In the genomic region with DNA sequence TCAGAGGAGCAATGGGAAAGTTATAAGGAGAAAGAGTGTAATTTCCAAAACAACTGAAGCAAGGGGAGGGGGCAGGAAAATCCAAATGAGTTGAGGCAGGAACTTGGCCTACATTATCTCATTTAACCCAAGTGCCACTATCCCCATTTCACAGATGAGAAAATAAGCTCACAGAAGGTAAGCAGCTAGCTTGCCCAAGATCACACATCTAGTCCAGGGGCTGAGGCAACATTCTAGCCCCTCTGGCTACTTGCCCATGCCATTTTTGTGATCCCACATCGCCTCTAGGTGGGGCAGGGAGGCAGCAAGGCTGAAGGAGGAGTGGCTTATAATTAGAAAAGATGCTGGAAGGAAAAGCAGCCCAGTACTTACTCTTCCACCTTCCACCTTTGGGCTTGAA, we compare ENCODE assay signal across 12 cellular contexts. TPM values are rescaled to one million over a fixed set of nuclear protein-coding genes. Genes with fewer than 3 reads are reported as not detected.
DNase-seq lines count a peak whose midpoint lies in the region; ATAC-seq and TF ChIP-seq lines count a peak whose summit lies in the region.
"Had no signal": no experiment of that assay in that cellular context is flagged by ENCODE, and none has a peak within 500 bp of the region (broad histone marks: within the 10 kb centered on the region; RNA-seq: fewer than 3 reads in every experiment).

No MANE protein-coding gene starts in this region.

- peak; percentile 36; the same call in 1 of the 2 replicates for TF ChIP-seq CTCF in HFFc6 (IDR thresholded peaks at IDR 0.05)
- TF ChIP-seq CTCF in nephron (IDR thresholded peaks at IDR 0.05; ENCODE audit: unreplicated experiment in 3 of 3) = no peak

- H3K36me3 Mint-ChIP-seq in HFFc6 (ENCODE audit: low read depth) (peaks cover 6% of the 10 kb centered on the region; the same call in 1 of the 2 replicates), T-helper 17 cell (ENCODE audit: low read depth) (peaks cover 4% of the 10 kb centered on the region), nephron (ENCODE audit: low read depth) (peaks cover 5% of the 10 kb centered on the region)

- H3K27ac Mint-ChIP-seq in HFFc6 (no peak overlapping the region), T-helper 17 cell (peak overlapping the region; percentile 39), nephron (peak overlapping the region in 1 of 3 experiments; percentile 38)
- H3K27ac Mint-ChIP-seq: CD8-positive, alpha-beta T cell; stimulated activated naive B cell treated with anti-CD40 and anti-IgM and Interleukin-4, amounts not matched to agents 10 μg/mL and 1 μg/mL and 100 μg/mL, for 72 hours had no signal

- H3K4me1 Mint-ChIP-seq in HFFc6 (ENCODE audit: low read depth) (peaks cover 16% of the 10 kb centered on the region), T-helper 17 cell (peaks cover 38% of the 10 kb centered on the region), nephron (peaks cover 30% of the 10 kb centered on the region)

- H3K9me3 ChIP-seq in T-helper 17 cell (ENCODE audit: control insufficient read depth, low read length, poor library complexity, severe bottlenecking) = no peaks in the 10 kb centered on the region

- DNase-seq in NCI-H2227 (lab: John Stamatoyannopoulos, UW; ENCODE audit: unreplicated experiment) (peak; percentile 37), NCI-H2227 treated with DMSO at 0.1 percent for 48 hours (lab: John Stamatoyannopoulos, UW) (no peak), HFFc6 (peak; percentile 12), T-helper 17 cell (no peak), inferior parietal cortex (ENCODE audit: extremely low spot score) (no peak), OCI-M2 (lab: John Stamatoyannopoulos, UW; ENCODE audit: unreplicated experiment) (no peak)
- DNase-seq: CD8-positive, alpha-beta T cell; naive B cell; stimulated activated naive B cell treated with anti-CD40 and anti-IgM and Interleukin-4, amounts not matched to agents 10 μg/mL and 1 μg/mL and 100 μg/mL, for 72 hours had no signal

- H3K4me3 Mint-ChIP-seq in HFFc6 (no peak overlapping the region), T-helper 17 cell (no peak overlapping the region), nephron (peak overlapping the region; percentile 42 to 68 (median 57))
- H3K4me3 Mint-ChIP-seq: CD8-positive, alpha-beta T cell; central memory CD8-positive, alpha-beta T cell; stimulated activated naive B cell treated with anti-CD40 and anti-IgM and Interleukin-4, amounts not matched to agents 10 μg/mL and 1 μg/mL and 100 μg/mL, for 72 hours had no signal

- H3K9me3 Mint-ChIP-seq in HFFc6 = no peaks in the 10 kb centered on the region
- no peaks in the 10 kb centered on the region for H3K9me3 Mint-ChIP-seq in nephron
- H3K9me3 Mint-ChIP-seq: CD8-positive, alpha-beta T cell; central memory CD8-positive, alpha-beta T cell; stimulated activated naive B cell treated with anti-CD40 and anti-IgM and Interleukin-4, amounts not matched to agents 10 μg/mL and 1 μg/mL and 100 μg/mL, for 72 hours had no signal

- H3K27me3 Mint-ChIP-seq in HFFc6 (ENCODE audit: insufficient read depth) (peaks cover 2% of the 10 kb centered on the region; the same call in 1 of the 2 replicates), T-helper 17 cell (no peaks in the 10 kb centered on the region), nephron (ENCODE audit: low read depth) (peaks cover 3% of the 10 kb centered on the region)
- H3K27me3 Mint-ChIP-seq: central memory CD8-positive, alpha-beta T cell; naive B cell; stimulated activated naive B cell treated with anti-CD40 and anti-IgM and Interleukin-4, amounts not matched to agents 10 μg/mL and 1 μg/mL and 100 μg/mL, for 72 hours had no signal

- ATAC-seq in T-helper 17 cell (no peak), HG02970 (IDR thresholded peaks at IDR 0.05; ENCODE audit: low FRiP score, unreplicated experiment) (no peak)
- ATAC-seq: CD8-positive, alpha-beta T cell; stimulated activated naive B cell treated with anti-CD40 and anti-IgM and Interleukin-4, amounts not matched to agents 10 μg/mL and 1 μg/mL and 100 μg/mL, for 72 hours had no signal

RNA-seq across cellular contexts. Expression of gene PSIP1, which starts 2.6 kb away (rescaled TPM):
- total RNA-seq in HFFc6 (2021; fragmentation: NEBNext Ultra II Directional; extraction: Animal tissue kit (Norgen Biotek cat#: 25700)) = 10 to 100 TPM; 32.6 to 56.7 (median 48.5) TPM
- total RNA-seq in T-helper 17 cell = 100 to 1,000 TPM; 115 to 117 TPM

RNA-seq across cellular contexts. Expression of gene CCDC171, which starts 39.5 kb away (rescaled TPM):
- total RNA-seq in HFFc6 (2021; fragmentation: NEBNext Ultra II Directional; extraction: Animal tissue kit (Norgen Biotek cat#: 25700)) = under 1 TPM; 0.48 to 0.86 (median 0.57) TPM
- total RNA-seq in T-helper 17 cell = 1 to 10 TPM in 1 of 2 donors, under 1 TPM in 1; 0.52 to 1.5 TPM

Comparison
In these comparisons a context has a peak if more than half of its experiments do, and no peak if none do; other contexts are left out.
1. DNase-seq: peak in NCI-H2227 (single experiment) and HFFc6 (single experiment); none in NCI-H2227 treated with DMSO at 0.1 percent for 48 hours (single experiment), T-helper 17 cell (0 of 3), inferior parietal cortex (single experiment) and OCI-M2 (single experiment).
2. H3K4me3 Mint-ChIP-seq: peak in nephron (3 of 3); none in HFFc6 (single experiment) and T-helper 17 cell (single experiment).